Comparison of ENCODE assay signal across 1 cellular context in genomic region chr14:68936980-68937379, GRCh38.
TF ChIP-seq lines count a peak whose summit lies in the region.

No MANE protein-coding gene starts in this region.

TF ChIP-seq in GM23338, 12 proteins besides CTCF, POLR2A, EP300 and RAD21 (continued from another document):
- TF ChIP-seq, protein P1, sequence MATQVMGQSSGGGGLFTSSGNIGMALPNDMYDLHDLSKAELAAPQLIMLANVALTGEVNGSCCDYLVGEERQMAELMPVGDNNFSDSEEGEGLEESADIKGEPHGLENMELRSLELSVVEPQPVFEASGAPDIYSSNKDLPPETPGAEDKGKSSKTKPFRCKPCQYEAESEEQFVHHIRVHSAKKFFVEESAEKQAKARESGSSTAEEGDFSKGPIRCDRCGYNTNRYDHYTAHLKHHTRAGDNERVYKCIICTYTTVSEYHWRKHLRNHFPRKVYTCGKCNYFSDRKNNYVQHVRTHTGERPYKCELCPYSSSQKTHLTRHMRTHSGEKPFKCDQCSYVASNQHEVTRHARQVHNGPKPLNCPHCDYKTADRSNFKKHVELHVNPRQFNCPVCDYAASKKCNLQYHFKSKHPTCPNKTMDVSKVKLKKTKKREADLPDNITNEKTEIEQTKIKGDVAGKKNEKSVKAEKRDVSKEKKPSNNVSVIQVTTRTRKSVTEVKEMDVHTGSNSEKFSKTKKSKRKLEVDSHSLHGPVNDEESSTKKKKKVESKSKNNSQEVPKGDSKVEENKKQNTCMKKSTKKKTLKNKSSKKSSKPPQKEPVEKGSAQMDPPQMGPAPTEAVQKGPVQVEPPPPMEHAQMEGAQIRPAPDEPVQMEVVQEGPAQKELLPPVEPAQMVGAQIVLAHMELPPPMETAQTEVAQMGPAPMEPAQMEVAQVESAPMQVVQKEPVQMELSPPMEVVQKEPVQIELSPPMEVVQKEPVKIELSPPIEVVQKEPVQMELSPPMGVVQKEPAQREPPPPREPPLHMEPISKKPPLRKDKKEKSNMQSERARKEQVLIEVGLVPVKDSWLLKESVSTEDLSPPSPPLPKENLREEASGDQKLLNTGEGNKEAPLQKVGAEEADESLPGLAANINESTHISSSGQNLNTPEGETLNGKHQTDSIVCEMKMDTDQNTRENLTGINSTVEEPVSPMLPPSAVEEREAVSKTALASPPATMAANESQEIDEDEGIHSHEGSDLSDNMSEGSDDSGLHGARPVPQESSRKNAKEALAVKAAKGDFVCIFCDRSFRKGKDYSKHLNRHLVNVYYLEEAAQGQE (IDR thresholded peaks at IDR 0.05; ENCODE audit: unreplicated experiment), result no peak
- TF ChIP-seq EZH2phosphoT487 (IDR thresholded peaks at IDR 0.05; ENCODE audit: unreplicated experiment) (no peak), JUNB (IDR thresholded peaks at IDR 0.05; ENCODE audit: unreplicated experiment) (no peak), ETS1 (IDR thresholded peaks at IDR 0.05) (no peak), POLR2AphosphoS5 (IDR thresholded peaks at IDR 0.05; ENCODE audit: low read depth) (no peak), CREB1 (CRISPR knock-in tag; IDR thresholded peaks at IDR 0.05; ENCODE audit: low read depth) (no peak), ZNF331 (CRISPR knock-in tag; IDR thresholded peaks at IDR 0.05; ENCODE audit: low read depth) (no peak), NANOG (IDR thresholded peaks at IDR 0.05; ENCODE audit: borderline replicate concordance) (no peak)
- TF ChIP-seq, protein P2, sequence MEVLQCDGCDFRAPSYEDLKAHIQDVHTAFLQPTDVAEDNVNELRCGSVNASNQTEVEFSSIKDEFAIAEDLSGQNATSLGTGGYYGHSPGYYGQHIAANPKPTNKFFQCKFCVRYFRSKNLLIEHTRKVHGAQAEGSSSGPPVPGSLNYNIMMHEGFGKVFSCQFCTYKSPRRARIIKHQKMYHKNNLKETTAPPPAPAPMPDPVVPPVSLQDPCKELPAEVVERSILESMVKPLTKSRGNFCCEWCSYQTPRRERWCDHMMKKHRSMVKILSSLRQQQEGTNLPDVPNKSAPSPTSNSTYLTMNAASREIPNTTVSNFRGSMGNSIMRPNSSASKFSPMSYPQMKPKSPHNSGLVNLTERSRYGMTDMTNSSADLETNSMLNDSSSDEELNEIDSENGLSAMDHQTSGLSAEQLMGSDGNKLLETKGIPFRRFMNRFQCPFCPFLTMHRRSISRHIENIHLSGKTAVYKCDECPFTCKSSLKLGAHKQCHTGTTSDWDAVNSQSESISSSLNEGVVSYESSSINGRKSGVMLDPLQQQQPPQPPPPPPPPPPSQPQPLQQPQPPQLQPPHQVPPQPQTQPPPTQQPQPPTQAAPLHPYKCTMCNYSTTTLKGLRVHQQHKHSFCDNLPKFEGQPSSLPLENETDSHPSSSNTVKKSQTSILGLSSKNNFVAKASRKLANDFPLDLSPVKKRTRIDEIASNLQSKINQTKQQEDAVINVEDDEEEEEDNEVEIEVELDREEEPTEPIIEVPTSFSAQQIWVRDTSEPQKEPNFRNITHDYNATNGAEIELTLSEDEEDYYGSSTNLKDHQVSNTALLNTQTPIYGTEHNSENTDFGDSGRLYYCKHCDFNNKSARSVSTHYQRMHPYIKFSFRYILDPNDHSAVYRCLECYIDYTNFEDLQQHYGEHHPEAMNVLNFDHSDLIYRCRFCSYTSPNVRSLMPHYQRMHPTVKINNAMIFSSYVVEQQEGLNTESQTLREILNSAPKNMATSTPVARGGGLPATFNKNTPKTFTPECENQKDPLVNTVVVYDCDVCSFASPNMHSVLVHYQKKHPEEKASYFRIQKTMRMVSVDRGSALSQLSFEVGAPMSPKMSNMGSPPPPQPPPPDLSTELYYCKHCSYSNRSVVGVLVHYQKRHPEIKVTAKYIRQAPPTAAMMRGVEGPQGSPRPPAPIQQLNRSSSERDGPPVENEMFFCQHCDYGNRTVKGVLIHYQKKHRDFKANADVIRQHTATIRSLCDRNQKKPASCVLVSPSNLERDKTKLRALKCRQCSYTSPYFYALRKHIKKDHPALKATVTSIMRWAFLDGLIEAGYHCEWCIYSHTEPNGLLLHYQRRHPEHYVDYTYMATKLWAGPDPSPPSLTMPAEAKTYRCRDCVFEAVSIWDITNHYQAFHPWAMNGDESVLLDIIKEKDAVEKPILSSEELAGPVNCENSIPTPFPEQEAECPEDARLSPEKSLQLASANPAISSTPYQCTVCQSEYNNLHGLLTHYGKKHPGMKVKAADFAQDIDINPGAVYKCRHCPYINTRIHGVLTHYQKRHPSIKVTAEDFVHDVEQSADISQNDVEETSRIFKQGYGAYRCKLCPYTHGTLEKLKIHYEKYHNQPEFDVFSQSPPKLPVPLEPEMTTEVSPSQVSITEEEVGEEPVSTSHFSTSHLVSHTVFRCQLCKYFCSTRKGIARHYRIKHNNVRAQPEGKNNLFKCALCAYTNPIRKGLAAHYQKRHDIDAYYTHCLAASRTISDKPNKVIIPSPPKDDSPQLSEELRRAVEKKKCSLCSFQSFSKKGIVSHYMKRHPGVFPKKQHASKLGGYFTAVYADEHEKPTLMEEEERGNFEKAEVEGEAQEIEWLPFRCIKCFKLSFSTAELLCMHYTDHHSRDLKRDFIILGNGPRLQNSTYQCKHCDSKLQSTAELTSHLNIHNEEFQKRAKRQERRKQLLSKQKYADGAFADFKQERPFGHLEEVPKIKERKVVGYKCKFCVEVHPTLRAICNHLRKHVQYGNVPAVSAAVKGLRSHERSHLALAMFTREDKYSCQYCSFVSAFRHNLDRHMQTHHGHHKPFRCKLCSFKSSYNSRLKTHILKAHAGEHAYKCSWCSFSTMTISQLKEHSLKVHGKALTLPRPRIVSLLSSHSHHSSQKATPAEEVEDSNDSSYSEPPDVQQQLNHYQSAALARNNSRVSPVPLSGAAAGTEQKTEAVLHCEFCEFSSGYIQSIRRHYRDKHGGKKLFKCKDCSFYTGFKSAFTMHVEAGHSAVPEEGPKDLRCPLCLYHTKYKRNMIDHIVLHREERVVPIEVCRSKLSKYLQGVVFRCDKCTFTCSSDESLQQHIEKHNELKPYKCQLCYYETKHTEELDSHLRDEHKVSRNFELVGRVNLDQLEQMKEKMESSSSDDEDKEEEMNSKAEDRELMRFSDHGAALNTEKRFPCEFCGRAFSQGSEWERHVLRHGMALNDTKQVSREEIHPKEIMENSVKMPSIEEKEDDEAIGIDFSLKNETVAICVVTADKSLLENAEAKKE (CRISPR knock-in tag; IDR thresholded peaks at IDR 0.05), result no peak
